ENCODE assay signal across 10 cellular contexts in genomic region chr22:42747701-42748513, GRCh38. TPM values are rescaled to one million over a fixed set of nuclear protein-coding genes. Genes with fewer than 3 reads are reported as not detected.
DNase-seq lines count a peak whose midpoint lies in the region; ATAC-seq and TF ChIP-seq lines count a peak whose summit lies in the region.
"Had no signal": no experiment of that assay in that cellular context is flagged by ENCODE, and none has a peak within 500 bp of the region (broad histone marks: within the 10 kb centered on the region; RNA-seq: fewer than 3 reads in every experiment).

No MANE protein-coding gene starts in this region.

- no peak overlapping the region for H3K23ac ChIP-seq in mesendoderm (ENCODE audit: low read length)

- no peak overlapping the region for H3K4ac ChIP-seq in mesendoderm (ENCODE audit: low read depth, low read length)

- H3K9ac ChIP-seq in mesendoderm (ENCODE audit: low read length): no peak overlapping the region

- H3K27ac ChIP-seq in AG04450 (ENCODE audit: low read depth, low read length): peak overlapping the region; percentile 54
- H3K27ac ChIP-seq in mesendoderm (ENCODE audit: low read depth, low read length): no peak overlapping the region

- H3K27me3 ChIP-seq in AG04450 (ENCODE audit: control insufficient read depth, insufficient read depth, low read length): no peaks in the 10 kb centered on the region
- H3K27me3 ChIP-seq in MG63: no peaks in the 10 kb centered on the region
- H3K27me3 ChIP-seq in mesendoderm (ENCODE audit: insufficient read depth, low read length, poor library complexity): no peaks in the 10 kb centered on the region

- H3K79me2 ChIP-seq in mesendoderm (ENCODE audit: control insufficient read depth, insufficient read depth, low read length): no peaks in the 10 kb centered on the region

- no peak for DNase-seq in AG04450 (ENCODE audit: low read depth, low spot score)
- DNase-seq in MG63: peak; percentile 58
- peak; percentile 69 for DNase-seq in choroid plexus epithelial cell (ENCODE audit: low read depth)
- peak; percentile 44 for DNase-seq in mesendoderm
- no peak for DNase-seq in amniotic stem cell (lab: John Stamatoyannopoulos, UW)
- no peak for DNase-seq in NCI-H1694 treated with DMSO at 0.1 percent for 48 hours (lab: John Stamatoyannopoulos, UW)
- DNase-seq in sciatic nerve (ENCODE audit: low spot score): no peak
- DNase-seq in stimulated activated CD4-positive, alpha-beta T cell treated with anti-CD3 and anti-CD28 coated beads, Interleukin-4, amount 100 ng/mL, for 24 hours: no peak
- DNase-seq: stimulated activated naive CD4-positive, alpha-beta T cell had no signal

- no CpG with 5 or more reads among the region's 14 CpGs for WGBS in mesendoderm (ENCODE audit: extremely low coverage, insufficient coverage, low lambda C conversion rate)

- no peak overlapping the region for H3K18ac ChIP-seq in mesendoderm (ENCODE audit: low read length)

- no peak for TF ChIP-seq CTCF in AG04450 (IDR thresholded peaks at IDR 0.05; ENCODE audit: low read depth, low read length)
- no peak for TF ChIP-seq CTCF in choroid plexus epithelial cell (conservative IDR thresholded peaks at IDR 0.05; ENCODE audit: low read depth, low read length)

- H2BK5ac ChIP-seq in mesendoderm (ENCODE audit: low read length): no peak overlapping the region

- H4K5ac ChIP-seq in mesendoderm (ENCODE audit: low read length): no peak overlapping the region

- ATAC-seq in sciatic nerve: no peak
- ATAC-seq: K562 had no signal

- CTCF ChIA-PET in AG04450 (lab: Charles Lee): no interaction called here

- H2AK5ac ChIP-seq in mesendoderm (ENCODE audit: low read length): no peak overlapping the region

- no peaks in the 10 kb centered on the region for H3K4me1 ChIP-seq in mesendoderm (ENCODE audit: control insufficient read depth, low read depth, low read length)

- H3K4me3 ChIP-seq in AG04450 (ENCODE audit: low read depth, low read length) (no peak overlapping the region), MG63 (no peak overlapping the region), choroid plexus epithelial cell (ENCODE audit: low read depth, low read length) (no peak overlapping the region), mesendoderm (ENCODE audit: low read length) (no peak overlapping the region)
- H3K4me3 ChIP-seq: K562 had no signal

- no peak overlapping the region for H3K56ac ChIP-seq in mesendoderm (ENCODE audit: low read length)

- H3K9me3 ChIP-seq in AG04450 (ENCODE audit: control insufficient read depth, insufficient read depth, low read length) (no peaks in the 10 kb centered on the region; the same call in 1 of the 2 replicates), MG63 (no peaks in the 10 kb centered on the region)

- intact Hi-C loops in sciatic nerve (cut with DNase I): no loop called here

- peaks cover 20% of the 10 kb centered on the region for H3K36me3 ChIP-seq in MG63
- no peaks in the 10 kb centered on the region for H3K36me3 ChIP-seq in mesendoderm (ENCODE audit: control insufficient read depth, insufficient read depth, low read length)

- no peak overlapping the region for H4K8ac ChIP-seq in mesendoderm (ENCODE audit: low read depth, low read length)

- no peaks in the 10 kb centered on the region for H3K79me1 ChIP-seq in mesendoderm (ENCODE audit: low read length)

- POLR2A ChIA-PET in AG04450 (lab: Yijun Ruan, JAX): interaction anchor here (0.6 to 1.2 kb wide), 5 partner anchors 16 to 85 kb away, joined by 3 to 7 read pairs (median 4); no protein-coding TSS in a partner anchor

- H2BK120ac ChIP-seq in mesendoderm (ENCODE audit: low read depth, low read length): no peak overlapping the region

- H3K4me2 ChIP-seq in mesendoderm (ENCODE audit: low read length): no peak overlapping the region

- H2BK15ac ChIP-seq in mesendoderm (replicated peaks; ENCODE audit: low read depth): no peak overlapping the region

RNA-seq across cellular contexts. Expression of gene A4GALT, which starts 27.2 kb away (rescaled TPM):
- 1.8 and 2.7 TPM in 2 replicates for polyA plus RNA-seq in AG04450 (2011; rRNA removed)
- polyA minus RNA-seq in AG04450 (2011; rRNA and poly(A)+ RNA removed): 3.3 and 4.2 TPM in 2 replicates
- total RNA-seq in MG63 (2014; rRNA removed; shearing (Covaris generic); ENCODE audit: low replicate concordance): 9.1 and 17.9 TPM in 2 replicates
- 5.9 TPM for polyA plus RNA-seq in mesendoderm (2013, experiment 1 of 2)
- polyA plus RNA-seq in mesendoderm (2013, experiment 2 of 2): 5.8 TPM
- 106 TPM for total RNA-seq in sciatic nerve

Comparison
In these comparisons a context has a peak if more than half of its experiments do, and no peak if none do; other contexts are left out.
1. DNase-seq: peak in MG63 (single experiment), choroid plexus epithelial cell (single experiment) and mesendoderm (single experiment); none in AG04450 (single experiment), amniotic stem cell (single experiment), NCI-H1694 treated with DMSO at 0.1 percent for 48 hours (single experiment), sciatic nerve (single experiment) and stimulated activated CD4-positive, alpha-beta T cell treated with anti-CD3 and anti-CD28 coated beads, Interleukin-4, amount 100 ng/mL, for 24 hours (single experiment).